In the genomic region with DNA sequence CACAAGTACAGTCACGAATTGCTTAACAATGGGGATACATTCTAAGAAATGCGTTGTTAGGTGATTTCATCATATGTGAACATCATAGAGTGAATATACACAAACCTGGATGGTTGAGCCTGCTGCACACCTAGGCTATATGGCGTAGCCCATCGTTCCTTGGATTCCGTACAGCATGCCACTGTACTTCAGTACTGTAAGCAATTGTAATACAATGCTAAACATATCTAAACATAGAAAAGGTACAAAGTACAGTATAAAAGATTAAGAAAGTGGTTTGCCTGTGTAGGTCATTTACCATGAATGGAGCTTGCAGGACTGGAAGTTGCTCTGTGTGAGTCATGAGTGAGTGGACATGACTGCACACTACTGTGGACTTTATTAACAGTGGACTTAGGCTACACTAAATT, we compare ENCODE assay signal across 14 cellular contexts.
A peak's percentile ranks its signal among the peaks of the same experiment; 100 is the strongest.
DNase-seq lines count a peak whose midpoint lies in the region; ATAC-seq and TF ChIP-seq lines count a peak whose summit lies in the region.
"Had no signal": no experiment of that assay in that cellular context is flagged by ENCODE, and none has a peak within 500 bp of the region (broad histone marks: within the 10 kb centered on the region; RNA-seq: fewer than 3 reads in every experiment).

No MANE protein-coding gene starts in this region.

- H3K9ac ChIP-seq in PC-3 (ENCODE audit: low read length): no peak overlapping the region

- POLR2A ChIA-PET in PC-3 (lab: Charles Lee; ENCODE audit: unreplicated experiment): no interaction called here

- intact Hi-C loops in PC-3 (cut with micrococcal nuclease): no loop called here

- CTCF ChIA-PET in PC-3 (lab: Charles Lee): interaction anchor here (0.6 kb wide), 1 partner anchor 290 kb away, joined by 3 read pairs; no protein-coding TSS in a partner anchor

- H2AFZ ChIP-seq in PC-3 (ENCODE audit: low read length): no peak overlapping the region

- TF ChIP-seq CTCF in PC-3 (conservative IDR thresholded peaks at IDR 0.05; ENCODE audit: low read depth, low read length): no peak
- no peak for TF ChIP-seq CTCF in osteocyte (IDR thresholded peaks at IDR 0.05)

- peaks cover 1% of the 10 kb centered on the region for H3K36me3 Mint-ChIP-seq in osteocyte (ENCODE audit: unreplicated experiment)

- H3K4me3 Mint-ChIP-seq in osteocyte (ENCODE audit: unreplicated experiment): no peak overlapping the region

- no peaks in the 10 kb centered on the region for H3K9me3 ChIP-seq in PC-3 (ENCODE audit: low read length)
- H3K9me3 ChIP-seq: Caco-2 had no signal

- no peaks in the 10 kb centered on the region for H3F3A ChIP-seq in PC-3 (ENCODE audit: low read length, unreplicated experiment)

- H3K9me3 Mint-ChIP-seq in osteocyte (ENCODE audit: unreplicated experiment): no peaks in the 10 kb centered on the region

- H3K4me3 ChIP-seq in PC-3 (ENCODE audit: low read length): no peak overlapping the region
- H3K4me3 ChIP-seq: lung had no signal

- peaks cover 53% of the 10 kb centered on the region for H3K4me1 ChIP-seq in PC-3 (ENCODE audit: insufficient read depth, low read length)
- H3K4me1 ChIP-seq: Caco-2 had no signal

- no peaks in the 10 kb centered on the region for H4K20me1 ChIP-seq in PC-3 (ENCODE audit: low read length)

- peak overlapping the region; percentile 75 for H3K4me2 ChIP-seq in PC-3 (ENCODE audit: low read length)

- H3K27ac Mint-ChIP-seq in osteocyte (ENCODE audit: unreplicated experiment): peak overlapping the region; percentile 41

- H3K27me3 ChIP-seq in PC-3 (ENCODE audit: low read length): 0 out of 2 replicates have a peak, but pooled peaks cover under 1% of the 10 kb centered on the region

- H3K9me2 ChIP-seq in PC-3 (replicated peaks; ENCODE audit: low read length): no peaks in the 10 kb centered on the region

- peak overlapping the region; percentile 71 for H3K27ac ChIP-seq in PC-3 (ENCODE audit: low read length)

- no peaks in the 10 kb centered on the region for H3K79me2 ChIP-seq in PC-3 (ENCODE audit: low read length)

- H3K4me1 Mint-ChIP-seq in osteocyte (ENCODE audit: unreplicated experiment): peaks cover 84% of the 10 kb centered on the region

- ATAC-seq in PC-3: peak; percentile 67; the same call in 1 of the 2 replicates
- ATAC-seq in esophagus mucosa: peak; percentile 34
- no peak for ATAC-seq in GM18867 (IDR thresholded peaks at IDR 0.05; ENCODE audit: unreplicated experiment)

- DNase-seq in GM04504 (ENCODE audit: low read depth) (peak; percentile 32), PC-3 (peak; percentile 69), osteocyte (ENCODE audit: extremely low spot score, unreplicated experiment) (no peak), NCI-H1417 (lab: John Stamatoyannopoulos, UW) (no peak)
- DNase-seq in stimulated activated CD8-positive, alpha-beta memory T cell treated with anti-CD3 and anti-CD28 coated beads, Interleukin-4, amount 100 ng/mL, for 48 hours: no peak
- DNase-seq in activated naive CD4-positive, alpha-beta T cell (lab: John Stamatoyannopoulos, UW): no peak
- DNase-seq: aorta, Caco-2, NCI-H1417 treated with DMSO at 0.1 percent for 48 hours, NCI-H82, retina had no signal

- no TSS peak for BruUV-seq in PC-3 (replicated peaks; lab: Mats Ljungman, UMichigan)

- H3K27me3 Mint-ChIP-seq in osteocyte (ENCODE audit: unreplicated experiment): no peaks in the 10 kb centered on the region

- H3K36me3 ChIP-seq in PC-3 (ENCODE audit: low read depth, low read length): no peaks in the 10 kb centered on the region

Comparison
In these comparisons a context has a peak if more than half of its experiments do, and no peak if none do; other contexts are left out.
1. DNase-seq: peak in GM04504 (single experiment) and PC-3 (single experiment); none in osteocyte (single experiment), stimulated activated CD8-positive, alpha-beta memory T cell treated with anti-CD3 and anti-CD28 coated beads, Interleukin-4, amount 100 ng/mL, for 48 hours (single experiment), activated naive CD4-positive, alpha-beta T cell (0 of 4) and NCI-H1417 (0 of 3).